19 cellular contexts compared by ENCODE assay signal in the genomic region with DNA sequence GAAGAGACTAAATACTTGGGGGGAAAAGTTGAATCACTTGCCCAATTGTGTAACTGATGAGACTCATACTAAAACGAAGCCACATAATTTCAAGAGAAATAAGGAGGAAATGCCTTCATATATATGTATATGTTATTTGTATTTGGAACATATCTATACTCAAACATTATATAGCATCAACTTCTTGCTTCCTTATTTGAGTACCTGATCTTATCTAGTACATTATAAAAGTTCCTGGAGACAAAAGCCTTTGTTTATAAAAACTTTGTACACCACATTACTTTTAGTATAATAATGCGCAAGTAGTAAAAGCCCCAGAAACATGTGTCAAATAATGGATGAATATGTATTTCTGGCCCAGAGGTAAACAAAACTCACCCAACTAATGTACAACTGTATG.
"Had no signal": no experiment of that assay in that cellular context is flagged by ENCODE, and none has a peak within 500 bp of the region (broad histone marks: within the 10 kb centered on the region; RNA-seq: fewer than 3 reads in every experiment).

No MANE protein-coding gene starts in this region.

- H3K36me3 Mint-ChIP-seq: naive thymus-derived CD8-positive, alpha-beta T cell had no signal

- H3K4me1 Mint-ChIP-seq: neural crest cell had no signal

- FAIRE-seq: kidney had no signal

- H3K4me3 Mint-ChIP-seq: immature natural killer cell; naive thymus-derived CD8-positive, alpha-beta T cell; neural crest cell had no signal

- H3K9me3 Mint-ChIP-seq: immature natural killer cell; naive thymus-derived CD8-positive, alpha-beta T cell; neural crest cell had no signal

- H3K27ac Mint-ChIP-seq: naive thymus-derived CD8-positive, alpha-beta T cell had no signal

- H3K4me1 ChIP-seq: suprapubic skin, thyroid gland, vagina had no signal

- H3K4me3 ChIP-seq: lung, right atrium auricular region, sigmoid colon, skin epidermis, suprapubic skin, thyroid gland, upper lobe of right lung, vagina had no signal

- H3K9me3 ChIP-seq: right atrium auricular region, sigmoid colon, suprapubic skin, thyroid gland, upper lobe of right lung, vagina had no signal

- ATAC-seq: foreskin keratinocyte; left cardiac atrium; left ventricle myocardium superior; naive thymus-derived CD8-positive, alpha-beta T cell; stimulated activated naive CD8-positive, alpha-beta T cell treated with anti-CD3 and anti-CD28 coated beads, Interleukin-15, Interleukin-2, amounts not matched to agents 100 U/mL and 50 U/mL, for 24 hours; upper lobe of right lung had no signal

- H3K27ac ChIP-seq: foreskin keratinocyte, sigmoid colon, skin epidermis, suprapubic skin, thyroid gland, upper lobe of right lung, vagina had no signal

- H3K27me3 Mint-ChIP-seq: naive thymus-derived CD8-positive, alpha-beta T cell had no signal

- DNase-seq: dermis blood vessel endothelial cell; foreskin keratinocyte; immature natural killer cell; kidney; left cardiac atrium; left ventricle myocardium superior; mesendoderm; naive thymus-derived CD8-positive, alpha-beta T cell; sigmoid colon; stimulated activated CD4-positive, alpha-beta T cell treated with anti-CD3 and anti-CD28 coated beads, Interleukin-12 subunit alpha, Interleukin-12 subunit beta, amount 100 ng/mL, for 4 hours; stimulated activated naive CD8-positive, alpha-beta T cell treated with anti-CD3 and anti-CD28 coated beads, Interleukin-15, Interleukin-2, amounts not matched to agents 100 U/mL and 50 U/mL, for 24 hours; thyroid gland; upper lobe of right lung had no signal

- H3K36me3 ChIP-seq: right atrium auricular region, sigmoid colon, suprapubic skin, thyroid gland, upper lobe of right lung, vagina had no signal

- H3K27me3 ChIP-seq: foreskin keratinocyte, right atrium auricular region, sigmoid colon, suprapubic skin, thyroid gland, upper lobe of right lung, vagina had no signal
